ENCODE assay signal across 25 cellular contexts in the genomic region with DNA sequence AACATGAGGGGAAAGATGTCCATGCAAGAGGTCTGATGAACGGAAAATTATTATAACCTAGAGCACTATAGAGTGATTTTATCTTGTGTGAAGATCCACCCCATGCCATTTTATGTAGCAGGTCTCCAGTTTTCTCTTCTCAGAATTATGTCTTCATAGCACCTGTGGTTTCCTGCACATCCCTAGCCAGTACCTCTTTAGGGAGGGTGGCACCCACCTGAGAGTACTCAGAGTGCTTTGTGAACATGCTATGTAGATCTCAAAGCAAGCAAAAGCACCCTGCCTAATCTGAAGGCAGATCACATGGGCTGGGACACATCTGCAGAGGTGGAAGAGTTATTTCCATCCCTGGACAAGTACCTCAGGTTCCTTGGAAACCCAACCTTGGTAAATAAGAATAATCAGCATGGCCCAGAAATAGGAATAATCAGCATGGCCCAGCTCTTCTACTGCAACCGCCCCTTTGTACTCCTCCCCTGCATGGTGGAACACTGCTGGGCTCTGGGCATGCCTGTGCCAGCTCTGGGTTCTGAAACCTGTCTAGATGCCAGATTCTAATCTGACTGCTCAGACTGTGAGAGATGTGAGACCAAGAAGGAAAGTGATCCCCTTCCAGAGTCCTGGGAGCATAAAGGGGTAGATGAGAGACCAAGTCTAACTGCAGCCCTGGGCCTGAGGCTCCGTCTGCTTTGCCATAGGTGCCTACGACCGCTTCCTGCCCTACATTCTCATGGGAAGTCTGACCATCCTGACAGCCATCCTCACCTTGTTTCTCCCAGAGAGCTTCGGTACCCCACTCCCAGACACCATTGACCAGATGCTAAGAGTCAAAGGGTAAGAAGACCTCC. TPM values are rescaled to one million over a fixed set of nuclear protein-coding genes. Genes with fewer than 3 reads are reported as not detected.
DNase-seq lines count a peak whose midpoint lies in the region; ATAC-seq and TF ChIP-seq lines count a peak whose summit lies in the region.
"Had no signal": no experiment of that assay in that cellular context is flagged by ENCODE, and none has a peak within 500 bp of the region (broad histone marks: within the 10 kb centered on the region; RNA-seq: fewer than 3 reads in every experiment).

No MANE protein-coding gene starts in this region.

- H3K4me1 ChIP-seq in CD4-positive, CD25-positive, alpha-beta regulatory T cell (ENCODE audit: control insufficient read depth, insufficient read depth, low read length, poor library complexity, severe bottlenecking) = peaks cover 20% of the 10 kb centered on the region
- H3K4me1 ChIP-seq in right atrium auricular region = peaks cover 0 to 19% of the 10 kb centered on the region in 2 donors

- ATAC-seq in CD4-positive, CD25-positive, alpha-beta regulatory T cell (ENCODE audit: low read depth in 2 of 2) = no peak
- ATAC-seq in T-helper 17 cell = no peak
- peak; percentile 22 for ATAC-seq in left lobe of liver
- ATAC-seq: A549, left cardiac atrium had no signal

- H3K4me3 Mint-ChIP-seq in CD4-positive, CD25-positive, alpha-beta regulatory T cell = peak overlapping the region in 1 of 4 donors; percentile 38
- peak overlapping the region; percentile 21 for H3K4me3 Mint-ChIP-seq in T-helper 17 cell
- H3K4me3 Mint-ChIP-seq: central memory CD8-positive, alpha-beta T cell; H9 had no signal

- H3K27ac Mint-ChIP-seq in CD4-positive, CD25-positive, alpha-beta regulatory T cell = peak overlapping the region in 2 of 3 donors; percentile 40 to 48
- H3K27ac Mint-ChIP-seq in T-helper 17 cell = peak overlapping the region; percentile 87
- H3K27ac Mint-ChIP-seq: activated T-helper 2 cell treated with anti-CD3 and anti-CD28 coated beads, Interferon-gamma antibody, Interleukin-2, Interleukin-4, amounts not matched to agents 10 μg/mL and 5 μg/mL and 100 μg/mL, durations not matched to agents 14 hours and 24 hours and 36 hours; H9 had no signal

- no peaks in the 10 kb centered on the region for H3K9me3 ChIP-seq in CD4-positive, CD25-positive, alpha-beta regulatory T cell (ENCODE audit: control insufficient read depth in 2 of 2, low read length in 2 of 2)
- no peaks in the 10 kb centered on the region for H3K9me3 ChIP-seq in T-helper 17 cell (ENCODE audit: control insufficient read depth, low read length, poor library complexity, severe bottlenecking)
- no peaks in the 10 kb centered on the region for H3K9me3 ChIP-seq in right atrium auricular region
- H3K9me3 ChIP-seq: A549, heart right ventricle, SJSA1, vagina had no signal

- H3K36me3 Mint-ChIP-seq in CD4-positive, CD25-positive, alpha-beta regulatory T cell = peaks cover 15% of the 10 kb centered on the region
- H3K36me3 Mint-ChIP-seq in T-helper 17 cell (ENCODE audit: low read depth) = no peaks in the 10 kb centered on the region

- H3K4me3 ChIP-seq in CD4-positive, CD25-positive, alpha-beta regulatory T cell (ENCODE audit: low read depth, low read length) = no peak overlapping the region
- H3K4me3 ChIP-seq in right atrium auricular region = no peak overlapping the region
- H3K4me3 ChIP-seq: A549, heart right ventricle, SJSA1, skin epidermis, vagina had no signal

- H3K4me1 Mint-ChIP-seq in CD4-positive, CD25-positive, alpha-beta regulatory T cell = peaks cover 30 to 56% (median 33%) of the 10 kb centered on the region in 4 donors
- H3K4me1 Mint-ChIP-seq in T-helper 17 cell = peaks cover 74% of the 10 kb centered on the region
- H3K4me1 Mint-ChIP-seq: H9 had no signal

- H3K9me3 Mint-ChIP-seq in CD4-positive, CD25-positive, alpha-beta regulatory T cell = no peaks in the 10 kb centered on the region
- H3K9me3 Mint-ChIP-seq: activated T-helper 2 cell treated with anti-CD3 and anti-CD28 coated beads, Interferon-gamma antibody, Interleukin-2, Interleukin-4, amounts not matched to agents 10 μg/mL and 5 μg/mL and 100 μg/mL, durations not matched to agents 14 hours and 24 hours and 36 hours; central memory CD8-positive, alpha-beta T cell; H9 had no signal

- H3K27ac ChIP-seq in CD4-positive, CD25-positive, alpha-beta regulatory T cell (ENCODE audit: insufficient read depth, low read length, poor library complexity, severe bottlenecking) = no peak overlapping the region
- no peak overlapping the region for H3K27ac ChIP-seq in right atrium auricular region
- H3K27ac ChIP-seq: A549, heart right ventricle, SJSA1, vagina, VCaP had no signal

- TF ChIP-seq CTCF in right atrium auricular region (IDR thresholded peaks at IDR 0.05) = no peak

- no peaks in the 10 kb centered on the region for H3K27me3 Mint-ChIP-seq in CD4-positive, CD25-positive, alpha-beta regulatory T cell
- no peaks in the 10 kb centered on the region for H3K27me3 Mint-ChIP-seq in T-helper 17 cell
- H3K27me3 Mint-ChIP-seq: central memory CD8-positive, alpha-beta T cell had no signal

- H3K36me3 ChIP-seq in CD4-positive, CD25-positive, alpha-beta regulatory T cell (ENCODE audit: control insufficient read depth, insufficient read depth, low read length) = peaks cover 17% of the 10 kb centered on the region
- peaks cover 29% of the 10 kb centered on the region for H3K36me3 ChIP-seq in right atrium auricular region

- H3K27me3 ChIP-seq in CD4-positive, CD25-positive, alpha-beta regulatory T cell (ENCODE audit: control insufficient read depth, insufficient read depth, low read length) = no peaks in the 10 kb centered on the region
- H3K27me3 ChIP-seq in right atrium auricular region = no peaks in the 10 kb centered on the region
- H3K27me3 ChIP-seq: heart right ventricle, SJSA1, vagina had no signal

- DNase-seq in NCI-H345 (lab: John Stamatoyannopoulos, UW) (peak; percentile 61), NCI-H345 treated with DMSO at 0.1 percent for 48 hours (lab: John Stamatoyannopoulos, UW; ENCODE audit: unreplicated experiment) (no peak), T-helper 17 cell (no peak), left lobe of liver (ENCODE audit: low spot score) (no peak), SK-N-DZ (ENCODE audit: low spot score) (no peak), right atrium auricular region (ENCODE audit: low spot score) (no peak)
- DNase-seq in CD4-positive, CD25-positive, alpha-beta regulatory T cell = peak in 1 of 3 donors; percentile 70
- DNase-seq in stimulated activated CD4-positive, alpha-beta T cell treated with anti-CD3 and anti-CD28 coated beads, Interleukin-2, amount 100 ng/mL, for 48 hours = no peak
- DNase-seq: activated CD4-positive, alpha-beta T cell treated with anti-CD3 and anti-CD28 coated beads, Interleukin-2, amount 50 U/mL, for 1 hour; H9; heart right ventricle; left cardiac atrium; mesendoderm; NCI-H1092; NCI-H2081; NCI-H526; occipital lobe; substantia nigra had no signal

RNA-seq across cellular contexts. Expression of gene SLC22A5, which starts 23.7 kb away (rescaled TPM):
- 2.5 TPM for total RNA-seq in CD4-positive, CD25-positive, alpha-beta regulatory T cell
- polyA plus RNA-seq in CD4-positive, CD25-positive, alpha-beta regulatory T cell = 1 to 10 TPM in 3 of 4 donors, under 1 TPM in 1; 0.54 to 3.2 (median 1.7) TPM
- total RNA-seq in T-helper 17 cell (1 to 10 TPM; 3.4 to 3.7 TPM), left lobe of liver (8.8 TPM), right atrium auricular region (10 to 100 TPM in 1 of 2 donors, 1 to 10 TPM in 1; 8.6 to 17.6 TPM)
- polyA plus RNA-seq in SK-N-DZ (2014; cell fraction: cytosol; rRNA removed) = 1.3 and 1.5 TPM in 2 replicates
- 2.8 and 7.0 TPM in 2 replicates for polyA plus RNA-seq in SK-N-DZ (2014; cell fraction: nucleus; rRNA removed)
